8 cellular contexts compared by ENCODE assay signal in the genomic region with DNA sequence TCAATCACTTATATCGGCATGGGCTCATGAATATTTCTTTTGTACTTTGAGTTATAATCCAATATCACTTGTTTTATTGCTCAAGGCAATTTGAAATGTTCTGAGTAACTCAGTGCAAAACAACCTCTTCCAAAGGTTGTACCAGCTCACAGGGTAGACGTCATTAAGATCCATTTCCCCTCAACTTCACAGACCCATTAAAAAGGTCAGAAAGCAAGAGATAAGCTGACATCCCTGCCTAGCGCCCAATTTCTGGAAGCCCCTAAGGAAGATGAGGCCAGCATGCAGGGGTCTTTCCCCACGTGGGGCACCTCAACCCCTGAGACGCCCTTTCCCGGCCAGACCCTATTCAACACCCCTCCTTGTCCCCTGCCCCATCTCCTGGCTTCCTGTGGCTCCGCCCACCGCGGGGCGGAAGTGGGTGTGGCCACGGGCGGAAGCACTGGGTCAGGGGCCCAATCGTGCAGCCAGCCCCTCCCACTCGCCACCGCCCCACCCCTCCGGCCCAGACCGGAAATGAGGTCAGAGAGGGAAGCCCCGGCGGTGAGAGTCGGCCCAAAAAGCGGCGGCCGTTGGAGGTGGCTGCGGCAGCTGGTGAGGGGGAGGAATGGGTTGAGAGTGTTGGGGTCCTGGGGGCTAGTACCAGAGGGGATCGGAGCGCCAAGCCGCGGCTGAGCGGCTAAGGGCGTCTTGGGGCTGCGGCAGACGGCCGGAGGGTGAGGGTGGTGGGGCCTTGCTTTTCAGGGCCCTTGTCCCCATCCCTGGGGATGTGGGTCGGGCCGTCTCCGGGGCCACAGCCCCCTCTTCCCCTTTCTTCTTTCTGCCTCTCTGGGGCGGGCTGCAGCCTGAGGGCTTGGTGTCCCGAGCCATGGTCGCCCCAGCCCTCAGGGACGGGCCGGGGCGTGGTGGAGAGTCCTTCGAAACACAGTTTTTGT. TPM values are rescaled to one million over a fixed set of nuclear protein-coding genes. Genes with fewer than 3 reads are reported as not detected.
A peak's percentile ranks its signal among the peaks of the same experiment; 100 is the strongest.
DNase-seq lines count a peak whose midpoint lies in the region; ATAC-seq and TF ChIP-seq lines count a peak whose summit lies in the region.

A gene (plus strand): TSS at position 525 of the 935 bp plus-strand sequence. CDS start 2,442 bp downstream, outside the sequence.

- H3K27me3 Mint-ChIP-seq in activated B cell treated with CpG ODN at 0.5 μM for 24 hours, result no peaks in the 10 kb centered on the region

- intact Hi-C loops in activated B cell treated with CpG ODN at 0.5 μM for 24 hours (cut with micrococcal nuclease), result loop anchor here (2.0 to 10.0 kb wide), 6 partner anchors 36 to 1303 kb away; a partner anchor contains a TSS

- no peak for TF ChIP-seq CTCF in activated B cell treated with CpG ODN at 0.5 μM for 24 hours (IDR thresholded peaks at IDR 0.05)
- TF ChIP-seq CTCF in cardiac fibroblast (IDR thresholded peaks at IDR 0.05; ENCODE audit: low read depth, low read length), result no peak

- DNase-seq in AG08396 (ENCODE audit: low spot score), result peak; percentile 99
- DNase-seq in NCI-H226, result peak; percentile 82
- peak; percentile 97 for DNase-seq in activated B cell treated with CpG ODN at 0.5 μM for 24 hours
- peak; percentile 88 to 90 for DNase-seq in cardiac fibroblast (ENCODE audit: low read depth in 2 of 2)
- DNase-seq in iris pigment epithelial cell (ENCODE audit: low read depth), result peak; percentile 87
- DNase-seq in stimulated activated CD4-positive, alpha-beta T cell treated with anti-CD3 and anti-CD28 coated beads, Interleukin-12 subunit alpha, Interleukin-12 subunit beta, amount 100 ng/mL, for 24 hours (ENCODE audit: low read depth in 2 of 2), result peak; percentile 98 to 99

- H3K36me3 Mint-ChIP-seq in activated B cell treated with CpG ODN at 0.5 μM for 24 hours (ENCODE audit: low read depth), result peaks cover 40% of the 10 kb centered on the region

- H3K9me3 Mint-ChIP-seq in activated B cell treated with CpG ODN at 0.5 μM for 24 hours, result peaks cover 12% of the 10 kb centered on the region

- peak within 1 kb of the TSS; percentile 97 for H3K4me3 Mint-ChIP-seq in activated B cell treated with CpG ODN at 0.5 μM for 24 hours

- CTCF ChIA-PET in activated B cell treated with CpG ODN at 0.5 μM for 24 hours (lab: Charles Lee), result interaction anchor here (0.6 kb wide), 1 partner anchor 99 kb away, joined by 3 read pairs; no protein-coding TSS in a partner anchor

- H3K4me3 ChIP-seq in cardiac fibroblast (replicated peaks in 1 of 2; ENCODE audit: low read depth in 2 of 2, low read length in 2 of 2), result peak within 1 kb of the TSS; percentile 97 to 100

- peak within 1 kb of the TSS; percentile 94 for H3K27ac Mint-ChIP-seq in activated B cell treated with CpG ODN at 0.5 μM for 24 hours

- ATAC-seq in GM18907 (IDR thresholded peaks at IDR 0.05; ENCODE audit: unreplicated experiment), result peak; percentile 86
- ATAC-seq in HG03139 (IDR thresholded peaks at IDR 0.05; ENCODE audit: unreplicated experiment), result peak; percentile 81
- ATAC-seq in activated B cell treated with CpG ODN at 0.5 μM for 24 hours (ENCODE audit: low read depth), result peak; percentile 93

- POLR2A ChIA-PET in activated B cell treated with CpG ODN at 0.5 μM for 24 hours (lab: Charles Lee), result interaction anchor here (0.6 kb wide), 1 partner anchor 1172 kb away, joined by 5 read pairs; no protein-coding TSS in a partner anchor

- peaks cover 53% of the 10 kb centered on the region for H3K4me1 Mint-ChIP-seq in activated B cell treated with CpG ODN at 0.5 μM for 24 hours

RNA-seq across cellular contexts. Expression of the gene that starts here (rescaled TPM):
- 64.8 and 82.3 TPM in 2 replicates for total RNA-seq in activated B cell treated with CpG ODN at 0.5 μM for 24 hours

Comparison
In these comparisons a context has a peak if more than half of its experiments do, and no peak if none do; other contexts are left out.
1. Peak in every context shown above with its lines: DNase-seq, ATAC-seq and H3K4me3 ChIP-seq.